27 cellular contexts compared by ENCODE assay signal in genomic region chr2:191930205-191930604, GRCh38.
"Had no signal": no experiment of that assay in that cellular context is flagged by ENCODE, and none has a peak within 500 bp of the region (broad histone marks: within the 10 kb centered on the region; RNA-seq: fewer than 3 reads in every experiment).

No MANE protein-coding gene starts in this region.

- FAIRE-seq: urothelium cell line had no signal

- ATAC-seq: stimulated activated effector memory CD8-positive, alpha-beta T cell treated with anti-CD3 and anti-CD28 coated beads, Interleukin-12 subunit alpha, Interleukin-12 subunit beta, amount 100 ng/mL, for 72 hours; stimulated activated memory B cell treated with anti-CD40 and anti-IgM and Interleukin-4, amounts not matched to agents 10 μg/mL and 1 μg/mL and 100 μg/mL, for 72 hours; stimulated activated naive B cell treated with anti-CD40 and anti-IgM and Interleukin-4, amounts not matched to agents 10 μg/mL and 1 μg/mL and 100 μg/mL, for 72 hours; stimulated activated naive CD8-positive, alpha-beta T cell treated with anti-CD3 and anti-CD28 coated beads, Interleukin-15, amount 100 ng/mL, for 72 hours; stimulated activated naive CD8-positive, alpha-beta T cell treated with anti-CD3 and anti-CD28 coated beads, Interleukin-15, Interleukin-2, amounts not matched to agents 100 U/mL and 50 U/mL, for 24 hours; upper lobe of right lung had no signal

- H3K36me3 ChIP-seq: stomach, suprapubic skin, thoracic aorta, thyroid gland, tibial artery, tibial nerve, transverse colon, upper lobe of left lung, upper lobe of right lung, uterus, vagina had no signal

- H3K4me3 ChIP-seq: stomach, suprapubic skin, testis, thoracic aorta, thyroid gland, tibial artery, tibial nerve, transverse colon, upper lobe of left lung, upper lobe of right lung, uterus, vagina had no signal

- H3K9me3 ChIP-seq: stomach, suprapubic skin, testis, thoracic aorta, thyroid gland, tibial artery, tibial nerve, transverse colon, upper lobe of left lung, upper lobe of right lung, uterus, vagina had no signal

- H3K27ac ChIP-seq: stomach, suprapubic skin, testis, thoracic aorta, thyroid gland, tibial artery, tibial nerve, transverse colon, upper lobe of left lung, upper lobe of right lung, uterus, vagina had no signal

- DNase-seq: stimulated activated CD4-positive, alpha-beta T cell treated with anti-CD3 and anti-CD28 coated beads, Interleukin-2, amount 100 ng/mL, for 48 hours; stimulated activated CD4-positive, alpha-beta T cell treated with anti-CD3 and anti-CD28 coated beads, Interleukin-4, amount 100 ng/mL, for 1 hour; stimulated activated CD4-positive, alpha-beta T cell treated with anti-CD3 and anti-CD28 coated beads, Interleukin-4, amount 100 ng/mL, for 24 hours; stimulated activated CD4-positive, alpha-beta T cell treated with anti-CD3 and anti-CD28 coated beads, Interleukin-4, amount 100 ng/mL, for 4 hours; stimulated activated CD8-positive, alpha-beta memory T cell treated with anti-CD3 and anti-CD28 coated beads, Interleukin-4, amount 100 ng/mL, for 48 hours; stimulated activated naive B cell treated with anti-CD40 and anti-IgM and Interleukin-4, amounts not matched to agents 10 μg/mL and 1 μg/mL and 100 μg/mL, for 72 hours; stimulated activated naive CD4-positive, alpha-beta T cell; stimulated activated naive CD4-positive, alpha-beta T cell treated with Interleukin-2 at 50 U/mL for 16 hours; stimulated activated naive CD8-positive, alpha-beta T cell treated with anti-CD3 and anti-CD28 coated beads, Interleukin-15, amount 100 ng/mL, for 72 hours; stimulated activated naive CD8-positive, alpha-beta T cell treated with anti-CD3 and anti-CD28 coated beads, Interleukin-15, Interleukin-2, amounts not matched to agents 100 U/mL and 50 U/mL, for 24 hours; stomach; substantia nigra; testis; thyroid gland; tibial artery; transverse colon; trophoblast cell; upper lobe of left lung; upper lobe of right lung; uterus had no signal

- H3K4me1 ChIP-seq: testis had no signal

- H3K27me3 ChIP-seq: stomach, suprapubic skin, testis, thyroid gland, tibial artery, tibial nerve, transverse colon, upper lobe of left lung, upper lobe of right lung, uterus, vagina had no signal
